In genomic region chr11:111718436-111719325, GRCh38 we compare ENCODE assay signal across 9 cellular contexts. TPM values are rescaled to one million over a fixed set of nuclear protein-coding genes. Genes with fewer than 3 reads are reported as not detected.
A peak's percentile ranks its signal among the peaks of the same experiment; 100 is the strongest.
DNase-seq lines count a peak whose midpoint lies in the region; ATAC-seq and TF ChIP-seq lines count a peak whose summit lies in the region.
"Had no signal": no experiment of that assay in that cellular context is flagged by ENCODE, and none has a peak within 500 bp of the region (broad histone marks: within the 10 kb centered on the region; RNA-seq: fewer than 3 reads in every experiment).

No MANE protein-coding gene starts in this region.

- H3K4me3 ChIP-seq in GM23248 = no peak overlapping the region
- H3K4me3 ChIP-seq in gastrocnemius medialis = peak overlapping the region in 3 of 4 donors; percentile 0 to 17 (median 2)
- H3K4me3 ChIP-seq: SJCRH30 had no signal

- no peak for TF ChIP-seq CTCF in gastrocnemius medialis (IDR thresholded peaks at IDR 0.05 in 4 of 5, conservative IDR thresholded peaks at IDR 0.05 in 1 of 5)

- no peaks in the 10 kb centered on the region for H4K20me1 ChIP-seq in GM23248 (ENCODE audit: insufficient read depth)

- H3K4me1 ChIP-seq in GM23248 (ENCODE audit: insufficient read depth) (peaks cover 15% of the 10 kb centered on the region), gastrocnemius medialis (peaks cover 27 to 29% of the 10 kb centered on the region in 2 donors)
- H3K4me1 ChIP-seq: SJCRH30 had no signal

- H3K9me2 ChIP-seq in GM23248 (ENCODE audit: insufficient read depth) = no peaks in the 10 kb centered on the region

- no peaks in the 10 kb centered on the region for H3K27me3 ChIP-seq in GM23248 (replicated peaks; ENCODE audit: insufficient read depth)
- no peaks in the 10 kb centered on the region for H3K27me3 ChIP-seq in gastrocnemius medialis
- H3K27me3 ChIP-seq: SJCRH30 had no signal

- peak; percentile 51 for DNase-seq in GM23248
- no peak for DNase-seq in left ventricle myocardium superior
- peak in 1 of 2 donors; percentile 70 for DNase-seq in gastrocnemius medialis
- no peak for DNase-seq in activated CD4-positive, alpha-beta T cell treated with anti-CD3 and anti-CD28 coated beads, Interleukin-2, amount 50 U/mL, for 4 hours
- DNase-seq in NCI-H526 (lab: John Stamatoyannopoulos, UW) = no peak
- no peak for DNase-seq in activated effector memory CD4-positive, alpha-beta T cell treated with Interleukin-2 at 50 U/mL for 16 hours
- DNase-seq: SJCRH30 had no signal

- in situ Hi-C loops in GM23248 (cut with MboI) = no loop called here
- in situ Hi-C loops in gastrocnemius medialis (cut with MboI; ENCODE audit: low sequenced_read_pairs in 4 of 4) = no loop called here

- peaks cover 13% of the 10 kb centered on the region; the same call in 1 of the 2 replicates for H3F3A ChIP-seq in GM23248 (ENCODE audit: insufficient read depth)

- H3K27ac ChIP-seq in GM23248 = no peak overlapping the region
- H3K27ac ChIP-seq in angular gyrus (ENCODE audit: low read depth, low read length) = peak overlapping the region; percentile 54
- peak overlapping the region; percentile 85 to 97 (median 88) for H3K27ac ChIP-seq in gastrocnemius medialis
- H3K27ac ChIP-seq: SJCRH30 had no signal

- 81 to 85% methylated on average over 12 of the region's 12 CpGs for WGBS in GM23248 (ENCODE audit: low coverage in 1 of 2, low lambda C conversion rate in 2 of 2, missing lambda C conversion rate in 2 of 2), 2 experiments

- ATAC-seq in left ventricle myocardium superior (peak; percentile 11), gastrocnemius medialis (peak; percentile 93), GM19395 (IDR thresholded peaks at IDR 0.05; ENCODE audit: unreplicated experiment) (no peak)

- H3K36me3 ChIP-seq in GM23248 (ENCODE audit: low read depth) (peaks cover 27% of the 10 kb centered on the region; the same call in 1 of the 2 replicates), gastrocnemius medialis (peaks cover 0 to 43% of the 10 kb centered on the region in 2 donors)
- H3K36me3 ChIP-seq: SJCRH30 had no signal

- H3K9ac ChIP-seq in GM23248 = no peak overlapping the region

- H3K9me3 ChIP-seq in GM23248 (ENCODE audit: low read depth) (no peaks in the 10 kb centered on the region), gastrocnemius medialis (no peaks in the 10 kb centered on the region)
- H3K9me3 ChIP-seq: SJCRH30 had no signal

- no peaks in the 10 kb centered on the region for H3K79me2 ChIP-seq in GM23248 (ENCODE audit: insufficient read depth)

- TF ChIP-seq POLR2A in gastrocnemius medialis (IDR thresholded peaks at IDR 0.05) = peak; percentile 26 to 76

- intact Hi-C loops in left ventricle myocardium superior (cut with micrococcal nuclease) = no loop called here
- intact Hi-C loops in gastrocnemius medialis (cut with DNase I; ENCODE audit: low total_unique reads) = loop anchor here (2.0 to 5.0 kb wide), 2 partner anchors 14 to 116 kb away; partner anchors contain the start of gene SIK2

- no peak overlapping the region for H3K4me2 ChIP-seq in GM23248 (ENCODE audit: unreplicated experiment)

- H2AFZ ChIP-seq in GM23248 = no peak overlapping the region

RNA-seq across cellular contexts. Expression of gene PPP2R1B, which starts 47.5 kb away (rescaled TPM):
- 24.8 and 25.1 TPM in 2 replicates for total RNA-seq in GM23248 (2014; rRNA removed; shearing (Covaris generic))
- 22.1 and 26.2 TPM in 2 replicates for polyA plus RNA-seq in GM23248 (2016; fragmentation: Nextera tagmentation; extraction: Ambion mirVana)
- total RNA-seq in left ventricle myocardium superior (7.4 TPM), gastrocnemius medialis (10 to 100 TPM in 2 of 4 donors, 1 to 10 TPM in 2; 7.3 to 16.0 (median 9.4) TPM)
